1 cellular context compared by ENCODE assay signal in genomic region chr1:209643295-209644020, GRCh38.
TF ChIP-seq lines count a peak whose summit lies in the region.

No MANE protein-coding gene starts in this region.

TF ChIP-seq in H1, 55 proteins besides CTCF, POLR2A, EP300 and RAD21 (continued from another document):
- TF ChIP-seq CHD7 (IDR thresholded peaks at IDR 0.05; ENCODE audit: insufficient replicate concordance, low read length) (no peak), SIX5 (IDR thresholded peaks at IDR 0.05; ENCODE audit: low read depth, low read length) (no peak), SAP30 (IDR thresholded peaks at IDR 0.05; ENCODE audit: insufficient read depth, insufficient replicate concordance, low read length) (no peak), EZH2 (IDR thresholded peaks at IDR 0.05; ENCODE audit: low read depth, low read length, severe bottlenecking) (no peak), SP1 (IDR thresholded peaks at IDR 0.05; ENCODE audit: low read depth, low read length) (no peak), TBP (IDR thresholded peaks at IDR 0.05; ENCODE audit: low read depth, low read length) (no peak), KDM4A (IDR thresholded peaks at IDR 0.05; ENCODE audit: low read depth, low read length, severe bottlenecking) (no peak), RFX5 (IDR thresholded peaks at IDR 0.05; ENCODE audit: borderline replicate concordance, low read depth, low read length) (no peak)
